1 cellular context compared by ENCODE assay signal in the genomic region with DNA sequence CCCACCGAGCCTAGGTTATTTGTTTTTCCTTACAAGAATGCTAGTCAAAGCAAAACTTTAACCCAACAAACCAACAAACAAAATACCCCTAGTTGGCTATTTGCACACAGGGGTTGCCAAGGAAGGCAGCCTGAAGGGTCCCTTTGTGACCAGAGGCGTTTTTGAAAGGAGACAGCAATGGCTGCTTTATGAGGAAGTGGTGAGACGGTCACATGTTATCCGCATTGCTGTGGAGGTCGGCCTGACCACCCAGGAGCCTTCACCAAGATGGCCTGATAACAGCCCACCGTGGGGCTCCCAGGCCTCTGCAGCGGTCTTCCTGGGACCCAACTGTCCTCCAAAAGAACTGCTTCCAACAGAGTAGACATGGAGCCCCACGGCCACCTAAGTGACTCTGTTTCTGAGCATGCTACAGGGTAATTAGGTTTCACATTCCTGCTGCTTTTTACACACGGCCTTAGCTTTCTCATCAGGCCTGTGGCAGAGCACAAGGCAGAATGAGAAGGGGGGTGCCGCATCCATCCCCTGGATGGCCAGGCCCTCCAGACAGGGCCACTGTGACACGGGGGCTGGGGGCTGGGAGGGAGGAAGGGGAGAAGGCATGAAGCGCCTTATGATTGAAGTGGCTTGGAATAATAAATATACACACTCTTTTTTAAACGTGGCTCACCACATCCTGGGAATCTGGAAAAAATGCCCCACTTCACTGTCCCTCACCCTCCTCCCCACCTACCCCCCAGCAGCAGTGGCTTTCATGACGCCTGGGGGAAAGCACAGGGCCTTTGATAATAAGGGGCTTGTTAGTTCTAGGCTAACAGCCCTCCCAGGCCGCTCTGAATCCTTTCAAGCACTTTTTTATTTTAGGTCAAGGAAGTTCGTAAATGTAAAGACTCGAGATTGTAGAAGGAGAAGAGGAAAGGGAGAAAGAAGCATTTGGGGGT.
TF ChIP-seq lines count a peak whose summit lies in the region.

No MANE protein-coding gene starts in this region.

TF ChIP-seq in GM23338, 12 proteins besides CTCF, POLR2A, EP300 and RAD21 (continued from another document):
- TF ChIP-seq, protein P1, sequence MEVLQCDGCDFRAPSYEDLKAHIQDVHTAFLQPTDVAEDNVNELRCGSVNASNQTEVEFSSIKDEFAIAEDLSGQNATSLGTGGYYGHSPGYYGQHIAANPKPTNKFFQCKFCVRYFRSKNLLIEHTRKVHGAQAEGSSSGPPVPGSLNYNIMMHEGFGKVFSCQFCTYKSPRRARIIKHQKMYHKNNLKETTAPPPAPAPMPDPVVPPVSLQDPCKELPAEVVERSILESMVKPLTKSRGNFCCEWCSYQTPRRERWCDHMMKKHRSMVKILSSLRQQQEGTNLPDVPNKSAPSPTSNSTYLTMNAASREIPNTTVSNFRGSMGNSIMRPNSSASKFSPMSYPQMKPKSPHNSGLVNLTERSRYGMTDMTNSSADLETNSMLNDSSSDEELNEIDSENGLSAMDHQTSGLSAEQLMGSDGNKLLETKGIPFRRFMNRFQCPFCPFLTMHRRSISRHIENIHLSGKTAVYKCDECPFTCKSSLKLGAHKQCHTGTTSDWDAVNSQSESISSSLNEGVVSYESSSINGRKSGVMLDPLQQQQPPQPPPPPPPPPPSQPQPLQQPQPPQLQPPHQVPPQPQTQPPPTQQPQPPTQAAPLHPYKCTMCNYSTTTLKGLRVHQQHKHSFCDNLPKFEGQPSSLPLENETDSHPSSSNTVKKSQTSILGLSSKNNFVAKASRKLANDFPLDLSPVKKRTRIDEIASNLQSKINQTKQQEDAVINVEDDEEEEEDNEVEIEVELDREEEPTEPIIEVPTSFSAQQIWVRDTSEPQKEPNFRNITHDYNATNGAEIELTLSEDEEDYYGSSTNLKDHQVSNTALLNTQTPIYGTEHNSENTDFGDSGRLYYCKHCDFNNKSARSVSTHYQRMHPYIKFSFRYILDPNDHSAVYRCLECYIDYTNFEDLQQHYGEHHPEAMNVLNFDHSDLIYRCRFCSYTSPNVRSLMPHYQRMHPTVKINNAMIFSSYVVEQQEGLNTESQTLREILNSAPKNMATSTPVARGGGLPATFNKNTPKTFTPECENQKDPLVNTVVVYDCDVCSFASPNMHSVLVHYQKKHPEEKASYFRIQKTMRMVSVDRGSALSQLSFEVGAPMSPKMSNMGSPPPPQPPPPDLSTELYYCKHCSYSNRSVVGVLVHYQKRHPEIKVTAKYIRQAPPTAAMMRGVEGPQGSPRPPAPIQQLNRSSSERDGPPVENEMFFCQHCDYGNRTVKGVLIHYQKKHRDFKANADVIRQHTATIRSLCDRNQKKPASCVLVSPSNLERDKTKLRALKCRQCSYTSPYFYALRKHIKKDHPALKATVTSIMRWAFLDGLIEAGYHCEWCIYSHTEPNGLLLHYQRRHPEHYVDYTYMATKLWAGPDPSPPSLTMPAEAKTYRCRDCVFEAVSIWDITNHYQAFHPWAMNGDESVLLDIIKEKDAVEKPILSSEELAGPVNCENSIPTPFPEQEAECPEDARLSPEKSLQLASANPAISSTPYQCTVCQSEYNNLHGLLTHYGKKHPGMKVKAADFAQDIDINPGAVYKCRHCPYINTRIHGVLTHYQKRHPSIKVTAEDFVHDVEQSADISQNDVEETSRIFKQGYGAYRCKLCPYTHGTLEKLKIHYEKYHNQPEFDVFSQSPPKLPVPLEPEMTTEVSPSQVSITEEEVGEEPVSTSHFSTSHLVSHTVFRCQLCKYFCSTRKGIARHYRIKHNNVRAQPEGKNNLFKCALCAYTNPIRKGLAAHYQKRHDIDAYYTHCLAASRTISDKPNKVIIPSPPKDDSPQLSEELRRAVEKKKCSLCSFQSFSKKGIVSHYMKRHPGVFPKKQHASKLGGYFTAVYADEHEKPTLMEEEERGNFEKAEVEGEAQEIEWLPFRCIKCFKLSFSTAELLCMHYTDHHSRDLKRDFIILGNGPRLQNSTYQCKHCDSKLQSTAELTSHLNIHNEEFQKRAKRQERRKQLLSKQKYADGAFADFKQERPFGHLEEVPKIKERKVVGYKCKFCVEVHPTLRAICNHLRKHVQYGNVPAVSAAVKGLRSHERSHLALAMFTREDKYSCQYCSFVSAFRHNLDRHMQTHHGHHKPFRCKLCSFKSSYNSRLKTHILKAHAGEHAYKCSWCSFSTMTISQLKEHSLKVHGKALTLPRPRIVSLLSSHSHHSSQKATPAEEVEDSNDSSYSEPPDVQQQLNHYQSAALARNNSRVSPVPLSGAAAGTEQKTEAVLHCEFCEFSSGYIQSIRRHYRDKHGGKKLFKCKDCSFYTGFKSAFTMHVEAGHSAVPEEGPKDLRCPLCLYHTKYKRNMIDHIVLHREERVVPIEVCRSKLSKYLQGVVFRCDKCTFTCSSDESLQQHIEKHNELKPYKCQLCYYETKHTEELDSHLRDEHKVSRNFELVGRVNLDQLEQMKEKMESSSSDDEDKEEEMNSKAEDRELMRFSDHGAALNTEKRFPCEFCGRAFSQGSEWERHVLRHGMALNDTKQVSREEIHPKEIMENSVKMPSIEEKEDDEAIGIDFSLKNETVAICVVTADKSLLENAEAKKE (CRISPR knock-in tag; IDR thresholded peaks at IDR 0.05) = no peak
- TF ChIP-seq EZH2 (IDR thresholded peaks at IDR 0.05; ENCODE audit: low read depth, unreplicated experiment) = no peak
- no peak for TF ChIP-seq STAT1 (IDR thresholded peaks at IDR 0.05; ENCODE audit: unreplicated experiment)
- TF ChIP-seq ZNF331 (CRISPR knock-in tag; IDR thresholded peaks at IDR 0.05; ENCODE audit: low read depth) = no peak
